Comparison of ENCODE assay signal across 14 cellular contexts in genomic region chr17:57832299-57832698, GRCh38. TPM values are rescaled to one million over a fixed set of nuclear protein-coding genes. Genes with fewer than 3 reads are reported as not detected.
DNase-seq lines count a peak whose midpoint lies in the region; ATAC-seq, FAIRE-seq and TF ChIP-seq lines count a peak whose summit lies in the region.
"Had no signal": no experiment of that assay in that cellular context is flagged by ENCODE, and none has a peak within 500 bp of the region (broad histone marks: within the 10 kb centered on the region; RNA-seq: fewer than 3 reads in every experiment).

No MANE protein-coding gene starts in this region.

- H4K20me1 ChIP-seq in HepG2 (ENCODE audit: insufficient read depth, low read length), result no peaks in the 10 kb centered on the region

- peak in 1 of 2 experiments; percentile 52 for DNase-seq in HL-60 (ENCODE audit: low read depth in 1 of 2, low spot score in 1 of 2)
- DNase-seq in SIG-M5 (lab: John Stamatoyannopoulos, UW), result peak; percentile 49
- no peak for DNase-seq in HepG2 (ENCODE audit: low spot score)
- DNase-seq in transverse colon, result no peak
- DNase-seq in activated naive CD4-positive, alpha-beta T cell (lab: John Stamatoyannopoulos, UW), result no peak
- DNase-seq: activated CD4-positive, alpha-beta memory T cell treated with anti-CD3 and anti-CD28 coated beads, Interleukin-2, amount 10 ng/mL, durations not matched to agents 7 days and 5 days; activated effector memory CD4-positive, alpha-beta T cell treated with Interleukin-2 at 50 U/mL for 16 hours; mammary epithelial cell; NCI-H2029; NCI-H774; nephron progenitor cell; T-helper 9 cell had no signal

- TF ChIP-seq EP300 in HepG2 (IDR thresholded peaks at IDR 0.05; ENCODE audit: low read depth in 2 of 2, low read length in 2 of 2), result no peak
- TF ChIP-seq EP300 in HepG2 (CRISPR knock-in tag; IDR thresholded peaks at IDR 0.05; ENCODE audit: borderline replicate concordance), result no peak
- TF ChIP-seq EP300 in transverse colon (IDR thresholded peaks at IDR 0.05; ENCODE audit: low read depth), result no peak

- no peaks in the 10 kb centered on the region for H3K79me2 ChIP-seq in HepG2 (ENCODE audit: insufficient read depth, low read length)

- no peak for FAIRE-seq in HepG2 (lab: Jason Lieb, UNC)

- TF ChIP-seq POLR2A in HepG2 (IDR thresholded peaks at IDR 0.05; ENCODE audit: insufficient read depth in 1 of 2, low read depth in 2 of 2, low read length in 2 of 2), result no peak
- TF ChIP-seq POLR2A in transverse colon (IDR thresholded peaks at IDR 0.05), result no peak

- no peaks in the 10 kb centered on the region for H3K9me3 ChIP-seq in HepG2 (ENCODE audit: low read length)
- H3K9me3 ChIP-seq in subcutaneous abdominal adipose tissue (ENCODE audit: control insufficient read depth in 5 of 5, low read length in 5 of 5), result no peaks in the 10 kb centered on the region
- H3K9me3 ChIP-seq in transverse colon, result no peaks in the 10 kb centered on the region

- H3K4me2 ChIP-seq in HepG2 (ENCODE audit: low read depth, low read length), result peak overlapping the region; percentile 94

- H3K4me3 ChIP-seq in HL-60 (replicated peaks; ENCODE audit: insufficient read depth, low read length), result no peak overlapping the region
- H3K4me3 ChIP-seq in HepG2 (replicated peaks in 1 of 3; ENCODE audit: insufficient read depth in 1 of 3, low read depth in 2 of 3, low read length in 3 of 3), result peak overlapping the region in 1 of 3 experiments; percentile 74; a peak in 1 of 6 replicates
- peak overlapping the region in 2 of 5 donors; percentile 68 to 81 for H3K4me3 ChIP-seq in subcutaneous abdominal adipose tissue (ENCODE audit: low read depth in 1 of 5, low read length in 5 of 5)
- no peak overlapping the region for H3K4me3 ChIP-seq in transverse colon

- TF ChIP-seq CTCF in HL-60 (IDR thresholded peaks at IDR 0.05; ENCODE audit: insufficient read depth, low read length) (no peak), HepG2 (CRISPR knock-in tag; IDR thresholded peaks at IDR 0.05) (no peak), transverse colon (IDR thresholded peaks at IDR 0.05) (no peak)

- BruUV-seq in HepG2 (replicated peaks; lab: Mats Ljungman, UMichigan), result no TSS peak

- in situ Hi-C loops in HepG2 (cut with HindIII; ENCODE audit: extremely low pct_ligation_motif_present, low pct_unique_long_range_greater_than_20kb) (no loop called here), transverse colon (cut with MboI; ENCODE audit: low pct_ligation_motif_present in 1 of 4, low pct_unique_long_range_greater_than_20kb in 1 of 4, low sequenced_read_pairs in 3 of 4) (loop anchor here in 1 of 4 donors (10.0 kb wide), 1 partner anchor 707 kb away; no protein-coding TSS in a partner anchor)

- no peaks in the 10 kb centered on the region for H3K36me3 ChIP-seq in HepG2 (replicated peaks in 1 of 2; ENCODE audit: control insufficient read depth in 1 of 2, insufficient read depth in 2 of 2, low read length in 2 of 2)
- H3K36me3 ChIP-seq in subcutaneous abdominal adipose tissue (ENCODE audit: control insufficient read depth in 5 of 5, insufficient read depth in 5 of 5, low read length in 5 of 5), result peaks cover 0 to 5% (median 4%) of the 10 kb centered on the region in 5 donors
- H3K36me3 ChIP-seq in transverse colon, result no peaks in the 10 kb centered on the region

- H2AFZ ChIP-seq in HepG2 (ENCODE audit: low read length), result no peak overlapping the region

- H3K27me3 ChIP-seq in HL-60 (ENCODE audit: insufficient read depth, poor library complexity, severe bottlenecking) (no peaks in the 10 kb centered on the region), HepG2 (ENCODE audit: control insufficient read depth in 1 of 2, insufficient read depth in 2 of 2, low read length in 2 of 2) (no peaks in the 10 kb centered on the region; a peak in 2 of 5 replicates), subcutaneous abdominal adipose tissue (ENCODE audit: control insufficient read depth in 5 of 5, insufficient read depth in 4 of 5, low read length in 5 of 5) (no peaks in the 10 kb centered on the region), transverse colon (no peaks in the 10 kb centered on the region)

- H3K4me1 ChIP-seq in HepG2 (ENCODE audit: insufficient read depth, low read length) (peaks cover 59% of the 10 kb centered on the region), subcutaneous abdominal adipose tissue (ENCODE audit: control insufficient read depth in 5 of 5, insufficient read depth in 5 of 5, low read length in 5 of 5) (peaks cover 0 to 25% (median 14%) of the 10 kb centered on the region in 5 donors), transverse colon (peaks cover 0 to 9% (median 9%) of the 10 kb centered on the region in 4 donors)

- no peak for TF ChIP-seq RAD21 in HepG2 (CRISPR knock-in tag; IDR thresholded peaks at IDR 0.05)

- intact Hi-C loops in HepG2 (cut with micrococcal nuclease; ENCODE audit: unreplicated experiment), result loop anchor here (2.0 to 5.0 kb wide), 3 partner anchors 235 to 1465 kb away; no protein-coding TSS in a partner anchor
- intact Hi-C loops in transverse colon (cut with DNase I; ENCODE audit: low total_unique reads), result loop anchor here (10.0 kb wide), 1 partner anchor 697 kb away; no protein-coding TSS in a partner anchor

- POLR2A ChIA-PET in HepG2 (lab: Yijun Ruan, JAX), result interaction anchor here (1.9 to 2.1 kb wide), 2 partner anchors 18 to 19 kb away, joined by 6 to 7 read pairs; partner anchors contain the start of gene MRPS23

- no peak for ATAC-seq in HepG2
- ATAC-seq in GM19351 (IDR thresholded peaks at IDR 0.05; ENCODE audit: unreplicated experiment), result no peak

- 70% methylated on average over 2 of the region's 2 CpGs for WGBS in HepG2 (ENCODE audit: low lambda C conversion rate)
- WGBS in transverse colon (ENCODE audit: low coverage in 1 of 2), 2 donors, result 86 to 90% methylated on average over 2 of the region's 2 CpGs

- CTCF ChIA-PET in HepG2 (lab: Yijun Ruan, JAX; ENCODE audit: low intra/inter-chr PET ratio, low total read pairs), result interaction anchor here (1.4 to 2.9 kb wide), 2 partner anchors 85 to 589 kb away, joined by 5 to 11 read pairs; no protein-coding TSS in a partner anchor

- H3K27ac ChIP-seq in HL-60 (replicated peaks) (peak overlapping the region; percentile 53), HepG2 (ENCODE audit: extremely low read length, insufficient read depth, low read length) (no peak overlapping the region), subcutaneous abdominal adipose tissue (ENCODE audit: low read depth, low read length) (peak overlapping the region; percentile 38), transverse colon (peak overlapping the region in 2 of 4 donors; percentile 42 to 60)

- H3K9ac ChIP-seq in HepG2 (ENCODE audit: insufficient read depth, low read depth, low read length) (no peak overlapping the region), subcutaneous abdominal adipose tissue (ENCODE audit: low read length in 5 of 5) (no peak overlapping the region)

TF ChIP-seq in HepG2, 621 proteins besides CTCF, POLR2A, EP300 and RAD21 (continues in another document):
- TF ChIP-seq ZNF546 (CRISPR knock-in tag; conservative IDR thresholded peaks at IDR 0.05) (no peak), CEBPG (CRISPR knock-in tag; IDR thresholded peaks at IDR 0.05) (0 out of 2 replicates have a peak, but pooled peaks have one; percentile 5), CCDC6 (CRISPR knock-in tag; IDR thresholded peaks at IDR 0.05) (no peak), ZMYM3 (CRISPR knock-in tag; IDR thresholded peaks at IDR 0.05) (peak; percentile 57; the same call in 1 of the 2 replicates), CREB1 (IDR thresholded peaks at IDR 0.05) (no peak), CREB1 (CRISPR knock-in tag; IDR thresholded peaks at IDR 0.05) (no peak), ZNF770 (CRISPR knock-in tag; IDR thresholded peaks at IDR 0.05) (peak; percentile 93), AGO2 (optimal IDR thresholded peaks at IDR 0.05; ENCODE audit: low read depth, low read length) (no peak)

RNA-seq across cellular contexts. Expression of gene MRPS23, which starts 17.5 kb away (rescaled TPM):
- total RNA-seq in HepG2 (2016; rRNA removed; fragmentation: Illumina TruSeq; extraction: Trizol) (181 and 283 TPM in 2 replicates), transverse colon (10 to 100 TPM in 1 of 4 donors, 1 to 10 TPM in 2, under 1 TPM in 1; 0.37 to 11.1 (median 6.5) TPM)
- 33.9 and 36.7 TPM in 2 replicates for total RNA-seq in HepG2 (2016; cell fraction: cytosol; rRNA removed; fragmentation: Illumina TruSeq; extraction: Trizol; ENCODE audit: low read depth)
- total RNA-seq in HepG2 (2016; cell fraction: insoluble cytoplasmic fraction; rRNA removed; fragmentation: Illumina TruSeq; extraction: Trizol), result 189 and 325 TPM in 2 replicates
- total RNA-seq in HepG2 (2016; cell fraction: membrane; rRNA removed; fragmentation: Illumina TruSeq; extraction: Trizol), result 47.2 and 48.2 TPM in 2 replicates
- total RNA-seq in HepG2 (2016; cell fraction: nucleus; rRNA removed; fragmentation: Illumina TruSeq; extraction: Trizol), result 63.9 and 73.7 TPM in 2 replicates
- polyA plus RNA-seq in HepG2 (2011; rRNA removed), result 61.6 and 63.2 TPM in 2 replicates
- polyA plus RNA-seq in HepG2 (2011; cell fraction: cytosol; rRNA removed), result 68.3 and 71.0 TPM in 2 replicates
- polyA plus RNA-seq in HepG2 (2011; cell fraction: nucleus; rRNA removed), result 11.6 and 14.2 TPM in 2 replicates
- 78.3 and 78.8 TPM in 2 replicates for polyA plus RNA-seq in HepG2 (2012)
- 26.6 and 30.8 TPM in 2 replicates for polyA plus RNA-seq in HepG2 (2016; cell fraction: cytosol; fragmentation: Illumina TruSeq; extraction: Trizol; ENCODE audit: low read depth)
- polyA plus RNA-seq in HepG2 (2016; cell fraction: insoluble cytoplasmic fraction; fragmentation: Illumina TruSeq; extraction: Trizol; ENCODE audit: low read depth), result 249 and 259 TPM in 2 replicates
- 32.0 and 32.5 TPM in 2 replicates for polyA plus RNA-seq in HepG2 (2016; cell fraction: membrane; fragmentation: Illumina TruSeq; extraction: Trizol; ENCODE audit: low read depth)
- 75.9 and 84.0 TPM in 2 replicates for polyA plus RNA-seq in HepG2 (2016; cell fraction: nucleus; fragmentation: Illumina TruSeq; extraction: Trizol; ENCODE audit: insufficient read depth, low read depth)
- polyA minus RNA-seq in HepG2 (2011; rRNA and poly(A)+ RNA removed; ENCODE audit: low replicate concordance), result 47.3 and 53.2 TPM in 2 replicates
- polyA minus RNA-seq in HepG2 (2011; cell fraction: cytosol; rRNA and poly(A)+ RNA removed), result 28.0 and 33.9 TPM in 2 replicates
- 17.3 and 18.9 TPM in 2 replicates for polyA minus RNA-seq in HepG2 (2011; cell fraction: nucleus; rRNA and poly(A)+ RNA removed)
